In genomic region chr3:58237238-58237939, GRCh38 we compare ENCODE assay signal across 8 cellular contexts. TPM values are rescaled to one million over a fixed set of nuclear protein-coding genes. Genes with fewer than 3 reads are reported as not detected.
DNase-seq lines count a peak whose midpoint lies in the region; ATAC-seq and TF ChIP-seq lines count a peak whose summit lies in the region.

Gene ABHD6, plus strand, starts transcription at chr3:58237792. Its CDS starts 18,795 bp downstream, at chr3:58256587.

- H3K27ac Mint-ChIP-seq in mesothelial cell of epicardium, result peak within 1 kb of the TSS; percentile 71

- H3K27me3 ChIP-seq in endocrine pancreas (ENCODE audit: control insufficient read depth, insufficient read depth, low read length), result no peaks in the 10 kb centered on the region

- H3K4me1 Mint-ChIP-seq in mesothelial cell of epicardium, result peaks cover 5% of the 10 kb centered on the region

- no peaks in the 10 kb centered on the region for H3K36me3 ChIP-seq in endocrine pancreas (ENCODE audit: control insufficient read depth, insufficient read depth, low read length)

- H3K4me3 ChIP-seq in endocrine pancreas (ENCODE audit: control insufficient read depth, insufficient read depth, low read length), result peak within 1 kb of the TSS; percentile 36

- peak within 1 kb of the TSS; percentile 82 for H3K4me3 Mint-ChIP-seq in mesothelial cell of epicardium

- H3K4me1 ChIP-seq in endocrine pancreas (ENCODE audit: control insufficient read depth, insufficient read depth, low read length), result no peaks in the 10 kb centered on the region

- no peaks in the 10 kb centered on the region for H3K9me3 ChIP-seq in endocrine pancreas (ENCODE audit: control insufficient read depth, low read length)

- H3K36me3 Mint-ChIP-seq in mesothelial cell of epicardium, result no peaks in the 10 kb centered on the region

- TF ChIP-seq CTCF in mesothelial cell of epicardium (IDR thresholded peaks at IDR 0.05; ENCODE audit: unreplicated experiment), result no peak

- H3K27me3 Mint-ChIP-seq in mesothelial cell of epicardium (ENCODE audit: low read depth), result peaks cover 46% of the 10 kb centered on the region

- peak within 1 kb of the TSS; percentile 86 for H3K9ac ChIP-seq in endocrine pancreas (ENCODE audit: control insufficient read depth, insufficient read depth, low read length)

- peak; percentile 61 for ATAC-seq in GM18861 (IDR thresholded peaks at IDR 0.05; ENCODE audit: unreplicated experiment)
- peak; percentile 65 for ATAC-seq in HG03066 (IDR thresholded peaks at IDR 0.05; ENCODE audit: low read depth, unreplicated experiment)

- no peaks in the 10 kb centered on the region for H3K9me3 Mint-ChIP-seq in mesothelial cell of epicardium

- DNase-seq in AG08396 (ENCODE audit: low spot score) (peak; percentile 93), NCI-H748 treated with DMSO at 0.1 percent for 48 hours (lab: John Stamatoyannopoulos, UW) (peak; percentile 44), mesothelial cell of epicardium (ENCODE audit: low spot score in 2 of 2, unreplicated experiment in 2 of 2) (peak; percentile 67 to 85)
- peak; percentile 66 to 80 (median 69) for DNase-seq in activated CD8-positive, alpha-beta memory T cell treated with anti-CD3 and anti-CD28 coated beads for 48 hours (ENCODE audit: low read depth in 2 of 3, low spot score in 2 of 3)
- peak; percentile 68 to 71 for DNase-seq in stimulated activated CD8-positive, alpha-beta memory T cell treated with anti-CD3 and anti-CD28 coated beads, Interleukin-2, amount 100 ng/mL, for 1 hour (ENCODE audit: low read depth in 2 of 2)

RNA-seq across cellular contexts. Expression of gene ABHD6, which starts in this region (rescaled TPM):
- total RNA-seq in mesothelial cell of epicardium, result 3.3 to 4.9 TPM (median 4.2 TPM) in 3 replicates

Comparison
In these comparisons a context has a peak if more than half of its experiments do, and no peak if none do; other contexts are left out.
1. Peak in every context shown above with its lines: DNase-seq, ATAC-seq and H3K4me3 ChIP-seq.